Comparison of ENCODE assay signal across 1 cellular context in the genomic region with DNA sequence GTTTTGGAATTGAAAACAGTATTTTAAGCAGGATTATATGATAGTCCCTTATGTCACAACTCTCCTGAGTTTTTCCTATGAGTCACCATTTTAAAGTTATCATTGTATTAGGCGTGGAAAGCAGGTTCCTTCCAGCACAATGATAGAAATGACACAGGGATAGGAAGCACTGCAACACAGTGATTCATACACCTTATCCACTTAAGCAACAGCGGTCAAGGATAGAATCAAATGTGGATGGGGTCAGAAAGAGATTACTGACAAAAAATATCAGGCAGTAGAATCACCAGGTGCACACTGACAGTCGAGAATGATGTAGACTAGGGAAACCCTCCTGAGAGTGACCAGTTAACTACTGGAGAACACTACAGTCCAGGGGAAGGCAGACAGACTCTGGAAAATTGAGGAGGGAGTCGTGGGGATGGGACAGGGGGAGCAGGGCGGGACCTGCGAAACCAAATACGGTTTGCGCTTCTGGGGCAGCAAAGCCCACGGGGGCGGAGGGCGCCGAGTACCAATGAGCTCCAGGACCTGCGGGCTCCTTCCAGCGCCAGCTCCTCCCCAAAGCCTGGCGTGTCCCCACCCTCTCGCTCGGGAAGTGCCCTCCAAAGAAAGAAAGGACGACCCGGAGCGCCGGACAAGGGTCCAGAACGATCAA.
TF ChIP-seq lines count a peak whose summit lies in the region.

No MANE protein-coding gene starts in this region.

TF ChIP-seq in K562, 482 proteins besides CTCF, POLR2A, EP300 and RAD21 (continues in another document):
- TF ChIP-seq ARID1B (IDR thresholded peaks at IDR 0.05) (peak; percentile 67), RFX5 (IDR thresholded peaks at IDR 0.05; ENCODE audit: low read depth, low read length) (no peak), SMARCA5 (IDR thresholded peaks at IDR 0.05) (0 out of 2 replicates have a peak, but pooled peaks have one; percentile 37), DMBX1 (CRISPR knock-in tag; IDR thresholded peaks at IDR 0.05; ENCODE audit: borderline replicate concordance) (peak; percentile 47; the same call in 1 of the 2 replicates), SMARCC2 (IDR thresholded peaks at IDR 0.05; ENCODE audit: low read depth) (no peak), CEBPB (tag; IDR thresholded peaks at IDR 0.05) (peak; percentile 43; the same call in 1 of the 2 replicates), ELF1 (tag; IDR thresholded peaks at IDR 0.05) (peak; percentile 3; the same call in 1 of the 2 replicates), MLLT1 (IDR thresholded peaks at IDR 0.05) (peak in 1 of 2 experiments; percentile 37; a peak in 2 of 4 replicates), TAL1 (IDR thresholded peaks at IDR 0.05) (peak; percentile 38; the same call in 1 of the 2 replicates), NFIC (IDR thresholded peaks at IDR 0.05) (peak; percentile 53), POLR2B (IDR thresholded peaks at IDR 0.05; ENCODE audit: low read depth, partially characterized antibody) (peak; percentile 71), ZNF224 (CRISPR knock-in tag; IDR thresholded peaks at IDR 0.05) (peak; percentile 23; the same call in 1 of the 2 replicates), PCBP2 (IDR thresholded peaks at IDR 0.05; ENCODE audit: low read depth, low read length, poor library complexity, severe bottlenecking) (no peak), DPF2 (IDR thresholded peaks at IDR 0.05) (peak; percentile 85; the same call in 1 of the 2 replicates), SMARCA4 (IDR thresholded peaks at IDR 0.05) (peak; percentile 76), NR2F6 (CRISPR knock-in tag; IDR thresholded peaks at IDR 0.05) (no peak), MECOM (CRISPR knock-in tag; IDR thresholded peaks at IDR 0.05) (peak; percentile 63; the same call in 1 of the 2 replicates), LARP7 (IDR thresholded peaks at IDR 0.05) (0 out of 2 replicates have a peak, but pooled peaks have one; percentile 7), ZNF232 (CRISPR knock-in tag; IDR thresholded peaks at IDR 0.05) (peak; percentile 81), PPARD (CRISPR knock-in tag; IDR thresholded peaks at IDR 0.05) (no peak), GATA2 (CRISPR knock-in tag; IDR thresholded peaks at IDR 0.05) (peak; percentile 56), MBD1 (CRISPR knock-in tag; IDR thresholded peaks at IDR 0.05) (no peak), PHF20 (IDR thresholded peaks at IDR 0.05; ENCODE audit: partially characterized antibody) (peak; percentile 59), ZNF76 (CRISPR knock-in tag; IDR thresholded peaks at IDR 0.05; ENCODE audit: borderline replicate concordance) (0 out of 2 replicates have a peak, but pooled peaks have one; percentile 71), SMAD4 (CRISPR knock-in tag; conservative IDR thresholded peaks at IDR 0.05) (peak; percentile 53), MBD2 (IDR thresholded peaks at IDR 0.05; ENCODE audit: borderline replicate concordance, low read depth) (no peak)
- TF ChIP-seq, protein P1, sequence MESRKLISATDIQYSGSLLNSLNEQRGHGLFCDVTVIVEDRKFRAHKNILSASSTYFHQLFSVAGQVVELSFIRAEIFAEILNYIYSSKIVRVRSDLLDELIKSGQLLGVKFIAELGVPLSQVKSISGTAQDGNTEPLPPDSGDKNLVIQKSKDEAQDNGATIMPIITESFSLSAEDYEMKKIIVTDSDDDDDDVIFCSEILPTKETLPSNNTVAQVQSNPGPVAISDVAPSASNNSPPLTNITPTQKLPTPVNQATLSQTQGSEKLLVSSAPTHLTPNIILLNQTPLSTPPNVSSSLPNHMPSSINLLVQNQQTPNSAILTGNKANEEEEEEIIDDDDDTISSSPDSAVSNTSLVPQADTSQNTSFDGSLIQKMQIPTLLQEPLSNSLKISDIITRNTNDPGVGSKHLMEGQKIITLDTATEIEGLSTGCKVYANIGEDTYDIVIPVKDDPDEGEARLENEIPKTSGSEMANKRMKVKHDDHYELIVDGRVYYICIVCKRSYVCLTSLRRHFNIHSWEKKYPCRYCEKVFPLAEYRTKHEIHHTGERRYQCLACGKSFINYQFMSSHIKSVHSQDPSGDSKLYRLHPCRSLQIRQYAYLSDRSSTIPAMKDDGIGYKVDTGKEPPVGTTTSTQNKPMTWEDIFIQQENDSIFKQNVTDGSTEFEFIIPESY (CRISPR knock-in tag; IDR thresholded peaks at IDR 0.05), result 0 out of 2 replicates have a peak, but pooled peaks have one; percentile 35
- TF ChIP-seq, protein P2, sequence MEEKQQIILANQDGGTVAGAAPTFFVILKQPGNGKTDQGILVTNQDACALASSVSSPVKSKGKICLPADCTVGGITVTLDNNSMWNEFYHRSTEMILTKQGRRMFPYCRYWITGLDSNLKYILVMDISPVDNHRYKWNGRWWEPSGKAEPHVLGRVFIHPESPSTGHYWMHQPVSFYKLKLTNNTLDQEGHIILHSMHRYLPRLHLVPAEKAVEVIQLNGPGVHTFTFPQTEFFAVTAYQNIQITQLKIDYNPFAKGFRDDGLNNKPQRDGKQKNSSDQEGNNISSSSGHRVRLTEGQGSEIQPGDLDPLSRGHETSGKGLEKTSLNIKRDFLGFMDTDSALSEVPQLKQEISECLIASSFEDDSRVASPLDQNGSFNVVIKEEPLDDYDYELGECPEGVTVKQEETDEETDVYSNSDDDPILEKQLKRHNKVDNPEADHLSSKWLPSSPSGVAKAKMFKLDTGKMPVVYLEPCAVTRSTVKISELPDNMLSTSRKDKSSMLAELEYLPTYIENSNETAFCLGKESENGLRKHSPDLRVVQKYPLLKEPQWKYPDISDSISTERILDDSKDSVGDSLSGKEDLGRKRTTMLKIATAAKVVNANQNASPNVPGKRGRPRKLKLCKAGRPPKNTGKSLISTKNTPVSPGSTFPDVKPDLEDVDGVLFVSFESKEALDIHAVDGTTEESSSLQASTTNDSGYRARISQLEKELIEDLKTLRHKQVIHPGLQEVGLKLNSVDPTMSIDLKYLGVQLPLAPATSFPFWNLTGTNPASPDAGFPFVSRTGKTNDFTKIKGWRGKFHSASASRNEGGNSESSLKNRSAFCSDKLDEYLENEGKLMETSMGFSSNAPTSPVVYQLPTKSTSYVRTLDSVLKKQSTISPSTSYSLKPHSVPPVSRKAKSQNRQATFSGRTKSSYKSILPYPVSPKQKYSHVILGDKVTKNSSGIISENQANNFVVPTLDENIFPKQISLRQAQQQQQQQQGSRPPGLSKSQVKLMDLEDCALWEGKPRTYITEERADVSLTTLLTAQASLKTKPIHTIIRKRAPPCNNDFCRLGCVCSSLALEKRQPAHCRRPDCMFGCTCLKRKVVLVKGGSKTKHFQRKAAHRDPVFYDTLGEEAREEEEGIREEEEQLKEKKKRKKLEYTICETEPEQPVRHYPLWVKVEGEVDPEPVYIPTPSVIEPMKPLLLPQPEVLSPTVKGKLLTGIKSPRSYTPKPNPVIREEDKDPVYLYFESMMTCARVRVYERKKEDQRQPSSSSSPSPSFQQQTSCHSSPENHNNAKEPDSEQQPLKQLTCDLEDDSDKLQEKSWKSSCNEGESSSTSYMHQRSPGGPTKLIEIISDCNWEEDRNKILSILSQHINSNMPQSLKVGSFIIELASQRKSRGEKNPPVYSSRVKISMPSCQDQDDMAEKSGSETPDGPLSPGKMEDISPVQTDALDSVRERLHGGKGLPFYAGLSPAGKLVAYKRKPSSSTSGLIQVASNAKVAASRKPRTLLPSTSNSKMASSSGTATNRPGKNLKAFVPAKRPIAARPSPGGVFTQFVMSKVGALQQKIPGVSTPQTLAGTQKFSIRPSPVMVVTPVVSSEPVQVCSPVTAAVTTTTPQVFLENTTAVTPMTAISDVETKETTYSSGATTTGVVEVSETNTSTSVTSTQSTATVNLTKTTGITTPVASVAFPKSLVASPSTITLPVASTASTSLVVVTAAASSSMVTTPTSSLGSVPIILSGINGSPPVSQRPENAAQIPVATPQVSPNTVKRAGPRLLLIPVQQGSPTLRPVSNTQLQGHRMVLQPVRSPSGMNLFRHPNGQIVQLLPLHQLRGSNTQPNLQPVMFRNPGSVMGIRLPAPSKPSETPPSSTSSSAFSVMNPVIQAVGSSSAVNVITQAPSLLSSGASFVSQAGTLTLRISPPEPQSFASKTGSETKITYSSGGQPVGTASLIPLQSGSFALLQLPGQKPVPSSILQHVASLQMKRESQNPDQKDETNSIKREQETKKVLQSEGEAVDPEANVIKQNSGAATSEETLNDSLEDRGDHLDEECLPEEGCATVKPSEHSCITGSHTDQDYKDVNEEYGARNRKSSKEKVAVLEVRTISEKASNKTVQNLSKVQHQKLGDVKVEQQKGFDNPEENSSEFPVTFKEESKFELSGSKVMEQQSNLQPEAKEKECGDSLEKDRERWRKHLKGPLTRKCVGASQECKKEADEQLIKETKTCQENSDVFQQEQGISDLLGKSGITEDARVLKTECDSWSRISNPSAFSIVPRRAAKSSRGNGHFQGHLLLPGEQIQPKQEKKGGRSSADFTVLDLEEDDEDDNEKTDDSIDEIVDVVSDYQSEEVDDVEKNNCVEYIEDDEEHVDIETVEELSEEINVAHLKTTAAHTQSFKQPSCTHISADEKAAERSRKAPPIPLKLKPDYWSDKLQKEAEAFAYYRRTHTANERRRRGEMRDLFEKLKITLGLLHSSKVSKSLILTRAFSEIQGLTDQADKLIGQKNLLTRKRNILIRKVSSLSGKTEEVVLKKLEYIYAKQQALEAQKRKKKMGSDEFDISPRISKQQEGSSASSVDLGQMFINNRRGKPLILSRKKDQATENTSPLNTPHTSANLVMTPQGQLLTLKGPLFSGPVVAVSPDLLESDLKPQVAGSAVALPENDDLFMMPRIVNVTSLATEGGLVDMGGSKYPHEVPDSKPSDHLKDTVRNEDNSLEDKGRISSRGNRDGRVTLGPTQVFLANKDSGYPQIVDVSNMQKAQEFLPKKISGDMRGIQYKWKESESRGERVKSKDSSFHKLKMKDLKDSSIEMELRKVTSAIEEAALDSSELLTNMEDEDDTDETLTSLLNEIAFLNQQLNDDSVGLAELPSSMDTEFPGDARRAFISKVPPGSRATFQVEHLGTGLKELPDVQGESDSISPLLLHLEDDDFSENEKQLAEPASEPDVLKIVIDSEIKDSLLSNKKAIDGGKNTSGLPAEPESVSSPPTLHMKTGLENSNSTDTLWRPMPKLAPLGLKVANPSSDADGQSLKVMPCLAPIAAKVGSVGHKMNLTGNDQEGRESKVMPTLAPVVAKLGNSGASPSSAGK (IDR thresholded peaks at IDR 0.05), result no peak
- TF ChIP-seq, protein P3, sequence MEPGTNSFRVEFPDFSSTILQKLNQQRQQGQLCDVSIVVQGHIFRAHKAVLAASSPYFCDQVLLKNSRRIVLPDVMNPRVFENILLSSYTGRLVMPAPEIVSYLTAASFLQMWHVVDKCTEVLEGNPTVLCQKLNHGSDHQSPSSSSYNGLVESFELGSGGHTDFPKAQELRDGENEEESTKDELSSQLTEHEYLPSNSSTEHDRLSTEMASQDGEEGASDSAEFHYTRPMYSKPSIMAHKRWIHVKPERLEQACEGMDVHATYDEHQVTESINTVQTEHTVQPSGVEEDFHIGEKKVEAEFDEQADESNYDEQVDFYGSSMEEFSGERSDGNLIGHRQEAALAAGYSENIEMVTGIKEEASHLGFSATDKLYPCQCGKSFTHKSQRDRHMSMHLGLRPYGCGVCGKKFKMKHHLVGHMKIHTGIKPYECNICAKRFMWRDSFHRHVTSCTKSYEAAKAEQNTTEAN (CRISPR knock-in tag; IDR thresholded peaks at IDR 0.05), result peak; percentile 86
- TF ChIP-seq, protein P4, sequence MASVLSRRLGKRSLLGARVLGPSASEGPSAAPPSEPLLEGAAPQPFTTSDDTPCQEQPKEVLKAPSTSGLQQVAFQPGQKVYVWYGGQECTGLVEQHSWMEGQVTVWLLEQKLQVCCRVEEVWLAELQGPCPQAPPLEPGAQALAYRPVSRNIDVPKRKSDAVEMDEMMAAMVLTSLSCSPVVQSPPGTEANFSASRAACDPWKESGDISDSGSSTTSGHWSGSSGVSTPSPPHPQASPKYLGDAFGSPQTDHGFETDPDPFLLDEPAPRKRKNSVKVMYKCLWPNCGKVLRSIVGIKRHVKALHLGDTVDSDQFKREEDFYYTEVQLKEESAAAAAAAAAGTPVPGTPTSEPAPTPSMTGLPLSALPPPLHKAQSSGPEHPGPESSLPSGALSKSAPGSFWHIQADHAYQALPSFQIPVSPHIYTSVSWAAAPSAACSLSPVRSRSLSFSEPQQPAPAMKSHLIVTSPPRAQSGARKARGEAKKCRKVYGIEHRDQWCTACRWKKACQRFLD (CRISPR knock-in tag; IDR thresholded peaks at IDR 0.05), result no peak
- TF ChIP-seq, protein P5, sequence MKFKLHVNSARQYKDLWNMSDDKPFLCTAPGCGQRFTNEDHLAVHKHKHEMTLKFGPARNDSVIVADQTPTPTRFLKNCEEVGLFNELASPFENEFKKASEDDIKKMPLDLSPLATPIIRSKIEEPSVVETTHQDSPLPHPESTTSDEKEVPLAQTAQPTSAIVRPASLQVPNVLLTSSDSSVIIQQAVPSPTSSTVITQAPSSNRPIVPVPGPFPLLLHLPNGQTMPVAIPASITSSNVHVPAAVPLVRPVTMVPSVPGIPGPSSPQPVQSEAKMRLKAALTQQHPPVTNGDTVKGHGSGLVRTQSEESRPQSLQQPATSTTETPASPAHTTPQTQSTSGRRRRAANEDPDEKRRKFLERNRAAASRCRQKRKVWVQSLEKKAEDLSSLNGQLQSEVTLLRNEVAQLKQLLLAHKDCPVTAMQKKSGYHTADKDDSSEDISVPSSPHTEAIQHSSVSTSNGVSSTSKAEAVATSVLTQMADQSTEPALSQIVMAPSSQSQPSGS (CRISPR knock-in tag; IDR thresholded peaks at IDR 0.05), result no peak
- TF ChIP-seq, protein P6, sequence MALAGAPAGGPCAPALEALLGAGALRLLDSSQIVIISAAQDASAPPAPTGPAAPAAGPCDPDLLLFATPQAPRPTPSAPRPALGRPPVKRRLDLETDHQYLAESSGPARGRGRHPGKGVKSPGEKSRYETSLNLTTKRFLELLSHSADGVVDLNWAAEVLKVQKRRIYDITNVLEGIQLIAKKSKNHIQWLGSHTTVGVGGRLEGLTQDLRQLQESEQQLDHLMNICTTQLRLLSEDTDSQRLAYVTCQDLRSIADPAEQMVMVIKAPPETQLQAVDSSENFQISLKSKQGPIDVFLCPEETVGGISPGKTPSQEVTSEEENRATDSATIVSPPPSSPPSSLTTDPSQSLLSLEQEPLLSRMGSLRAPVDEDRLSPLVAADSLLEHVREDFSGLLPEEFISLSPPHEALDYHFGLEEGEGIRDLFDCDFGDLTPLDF (CRISPR knock-in tag; IDR thresholded peaks at IDR 0.05), result no peak
